15 cellular contexts compared by ENCODE assay signal in the genomic region with DNA sequence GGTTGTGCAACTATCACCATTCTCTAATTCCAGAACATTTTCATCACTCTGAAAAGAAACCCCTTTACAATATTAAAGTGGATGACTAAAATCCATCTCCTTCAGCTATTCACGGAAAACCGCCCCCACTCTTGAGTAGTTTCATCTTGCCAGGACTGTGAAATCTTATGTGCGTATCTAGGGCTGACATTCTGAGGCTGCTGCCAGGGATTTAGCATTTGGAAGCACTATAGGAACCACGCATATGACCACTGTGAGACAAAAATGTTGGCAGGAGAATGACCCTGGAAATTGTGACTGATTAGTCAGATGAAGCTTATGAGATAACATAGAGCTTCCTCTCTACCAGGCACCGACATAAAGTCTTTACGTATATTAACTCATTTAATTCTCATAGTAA.
"Had no signal": no experiment of that assay in that cellular context is flagged by ENCODE, and none has a peak within 500 bp of the region (broad histone marks: within the 10 kb centered on the region; RNA-seq: fewer than 3 reads in every experiment).

No MANE protein-coding gene starts in this region.

- ATAC-seq: activated CD4-positive, alpha-beta T cell treated with anti-CD3 and anti-CD28 coated beads for 36 hours; activated naive CD8-positive, alpha-beta T cell treated with anti-CD3 and anti-CD28 coated beads, Interleukin-2, amount 50 U/mL, for 24 hours; body of pancreas; gastroesophageal sphincter had no signal

- H3K9ac ChIP-seq: parathyroid adenoma had no signal

- H3K27me3 ChIP-seq: body of pancreas, dorsolateral prefrontal cortex, esophagus muscularis mucosa, gastroesophageal sphincter, tibial artery, vagina had no signal

- H3K36me3 ChIP-seq: esophagus muscularis mucosa, gastroesophageal sphincter, tibial artery, vagina, WERI-Rb-1 had no signal

- H3K4me1 Mint-ChIP-seq: activated CD4-positive, alpha-beta T cell treated with anti-CD3 and anti-CD28 coated beads for 36 hours; activated naive CD8-positive, alpha-beta T cell treated with anti-CD3 and anti-CD28 coated beads, Interleukin-2, amount 50 U/mL, for 24 hours had no signal

- H3K27ac ChIP-seq: body of pancreas, dorsolateral prefrontal cortex, esophagus muscularis mucosa, gastroesophageal sphincter, parathyroid adenoma, tibial artery, vagina, WERI-Rb-1 had no signal

- H3K27ac Mint-ChIP-seq: activated CD4-positive, alpha-beta T cell treated with anti-CD3 and anti-CD28 coated beads for 36 hours; activated naive CD8-positive, alpha-beta T cell treated with anti-CD3 and anti-CD28 coated beads, Interleukin-2, amount 50 U/mL, for 24 hours had no signal

- H3K27me3 Mint-ChIP-seq: activated CD4-positive, alpha-beta T cell treated with anti-CD3 and anti-CD28 coated beads for 36 hours; activated naive CD8-positive, alpha-beta T cell treated with anti-CD3 and anti-CD28 coated beads, Interleukin-2, amount 50 U/mL, for 24 hours had no signal

- H3K4me3 Mint-ChIP-seq: activated CD4-positive, alpha-beta T cell treated with anti-CD3 and anti-CD28 coated beads for 36 hours; activated naive CD8-positive, alpha-beta T cell treated with anti-CD3 and anti-CD28 coated beads, Interleukin-2, amount 50 U/mL, for 24 hours had no signal

- H2AFZ ChIP-seq: parathyroid adenoma had no signal

- H3K79me2 ChIP-seq: parathyroid adenoma had no signal

- H3K4me1 ChIP-seq: body of pancreas, esophagus muscularis mucosa, gastroesophageal sphincter, parathyroid adenoma, tibial artery, vagina had no signal

- DNase-seq: activated CD4-positive, alpha-beta T cell treated with anti-CD3 and anti-CD28 coated beads for 36 hours; activated naive CD4-positive, alpha-beta T cell treated with Interleukin-2 at 50 U/mL for 16 hours; activated naive CD8-positive, alpha-beta T cell treated with anti-CD3 and anti-CD28 coated beads, Interleukin-2, amount 50 U/mL, for 24 hours; body of pancreas; dorsolateral prefrontal cortex; kidney; retina; small intestine; T-helper 9 cell; tibial artery; WERI-Rb-1 had no signal

- H3K4me3 ChIP-seq: body of pancreas, dorsolateral prefrontal cortex, esophagus muscularis mucosa, gastroesophageal sphincter, tibial artery, vagina had no signal

- H3K9me3 ChIP-seq: body of pancreas, esophagus muscularis mucosa, gastroesophageal sphincter, tibial artery, vagina had no signal
